ENCODE assay signal across 24 cellular contexts in genomic region chr17:1372618-1373017, GRCh38. TPM values are rescaled to one million over a fixed set of nuclear protein-coding genes. Genes with fewer than 3 reads are reported as not detected.
DNase-seq lines count a peak whose midpoint lies in the region; ATAC-seq and TF ChIP-seq lines count a peak whose summit lies in the region.
"Had no signal": no experiment of that assay in that cellular context is flagged by ENCODE, and none has a peak within 500 bp of the region (broad histone marks: within the 10 kb centered on the region; RNA-seq: fewer than 3 reads in every experiment).

No MANE protein-coding gene starts in this region.

- no peaks in the 10 kb centered on the region for H3K9me3 Mint-ChIP-seq in activated CD4-positive, alpha-beta T cell treated with anti-CD3 and anti-CD28 coated beads for 36 hours (ENCODE audit: low read depth)
- H3K9me3 Mint-ChIP-seq in CD4-positive, alpha-beta T cell: no peaks in the 10 kb centered on the region
- H3K9me3 Mint-ChIP-seq in WTC11 (no peaks in the 10 kb centered on the region), mesothelial cell of epicardium (no peaks in the 10 kb centered on the region)

- H3K9me3 ChIP-seq in CD4-positive, alpha-beta T cell (ENCODE audit: control insufficient read depth, low read length): no peaks in the 10 kb centered on the region
- H3K9me3 ChIP-seq: ascending aorta, neutrophil, spleen, thyroid gland had no signal

- no peak for DNase-seq in activated CD4-positive, alpha-beta T cell treated with anti-CD3 and anti-CD28 coated beads for 36 hours
- DNase-seq in activated CD4-positive, alpha-beta T cell treated with anti-CD3 and anti-CD28 coated beads for 48 hours: no peak
- DNase-seq in CD4-positive, alpha-beta T cell: no peak
- DNase-seq in WTC11 (ENCODE audit: low spot score) (no peak), mesothelial cell of epicardium (ENCODE audit: low spot score in 2 of 2, unreplicated experiment in 2 of 2) (no peak), NCI-H128 (lab: John Stamatoyannopoulos, UW; ENCODE audit: unreplicated experiment) (no peak), T1000 (lab: John Stamatoyannopoulos, UW) (no peak)
- DNase-seq: activated CD8-positive, alpha-beta memory T cell treated with anti-CD3 and anti-CD28 coated beads, Interleukin-2, amount 50 U/mL, for 4 hours; activated naive CD4-positive, alpha-beta T cell; DMS79; foreskin fibroblast; hippocampal formation; NCI-H1048; NCI-H2029; NCI-H226; SHP77 treated with DMSO at 0.1 percent for 48 hours; spleen; stimulated activated CD4-positive, alpha-beta T cell treated with anti-CD3 and anti-CD28 coated beads, Interleukin-4, amount 100 ng/mL, for 1 hour; stimulated activated naive CD4-positive, alpha-beta T cell treated with Interleukin-2 at 50 U/mL for 16 hours; thyroid gland had no signal

- TF ChIP-seq CTCF in CD4-positive, alpha-beta T cell (IDR thresholded peaks at IDR 0.05): no peak
- TF ChIP-seq CTCF in WTC11 (IDR thresholded peaks at IDR 0.05) (no peak), mesothelial cell of epicardium (IDR thresholded peaks at IDR 0.05; ENCODE audit: unreplicated experiment) (no peak)

- H3K4me3 Mint-ChIP-seq in activated CD4-positive, alpha-beta T cell treated with anti-CD3 and anti-CD28 coated beads for 36 hours: no peak overlapping the region
- H3K4me3 Mint-ChIP-seq in CD4-positive, alpha-beta T cell: no peak overlapping the region
- H3K4me3 Mint-ChIP-seq in WTC11: no peak overlapping the region
- no peak overlapping the region for H3K4me3 Mint-ChIP-seq in mesothelial cell of epicardium

- no peaks in the 10 kb centered on the region for H3K27me3 ChIP-seq in CD4-positive, alpha-beta T cell (ENCODE audit: control insufficient read depth, insufficient read depth, low read length)
- H3K27me3 ChIP-seq: ascending aorta, neutrophil, spleen, thyroid gland had no signal

- CTCF ChIA-PET in activated CD4-positive, alpha-beta T cell treated with anti-CD3 and anti-CD28 coated beads for 36 hours (lab: Charles Lee): interaction anchor here (1.1 to 4.1 kb wide), 3 partner anchors 10 to 40 kb away, joined by 3 to 22 read pairs (median 6); no protein-coding TSS in a partner anchor
- CTCF ChIA-PET in CD4-positive, alpha-beta T cell (lab: Charles Lee): no interaction called here
- CTCF ChIA-PET in WTC11 (lab: Charles Lee): no interaction called here

- no peak for ATAC-seq in activated CD4-positive, alpha-beta T cell treated with anti-CD3 and anti-CD28 coated beads for 36 hours
- ATAC-seq in CD4-positive, alpha-beta T cell (ENCODE audit: poor library complexity): no peak
- ATAC-seq in WTC11 (no peak), HG03520 (IDR thresholded peaks at IDR 0.05; ENCODE audit: unreplicated experiment) (no peak)
- ATAC-seq: GM12878 had no signal

- peaks cover 67% of the 10 kb centered on the region for H3K4me1 Mint-ChIP-seq in activated CD4-positive, alpha-beta T cell treated with anti-CD3 and anti-CD28 coated beads for 36 hours
- H3K4me1 Mint-ChIP-seq in CD4-positive, alpha-beta T cell (ENCODE audit: low read depth): peaks cover 66% of the 10 kb centered on the region
- peaks cover 77% of the 10 kb centered on the region for H3K4me1 Mint-ChIP-seq in WTC11
- peaks cover 19% of the 10 kb centered on the region for H3K4me1 Mint-ChIP-seq in mesothelial cell of epicardium

- peak overlapping the region; percentile 47 for H3K27ac Mint-ChIP-seq in activated CD4-positive, alpha-beta T cell treated with anti-CD3 and anti-CD28 coated beads for 36 hours
- peak overlapping the region; percentile 49 for H3K27ac Mint-ChIP-seq in CD4-positive, alpha-beta T cell
- peak overlapping the region; percentile 89 for H3K27ac Mint-ChIP-seq in WTC11
- H3K27ac Mint-ChIP-seq in mesothelial cell of epicardium: peak overlapping the region; percentile 34

- no peaks in the 10 kb centered on the region for H3K27me3 Mint-ChIP-seq in activated CD4-positive, alpha-beta T cell treated with anti-CD3 and anti-CD28 coated beads for 36 hours
- H3K27me3 Mint-ChIP-seq in CD4-positive, alpha-beta T cell: no peaks in the 10 kb centered on the region
- H3K27me3 Mint-ChIP-seq in WTC11 (ENCODE audit: low read depth) (no peaks in the 10 kb centered on the region), mesothelial cell of epicardium (ENCODE audit: low read depth) (no peaks in the 10 kb centered on the region)

- intact Hi-C loops in activated CD4-positive, alpha-beta T cell treated with anti-CD3 and anti-CD28 coated beads for 36 hours (cut with DNase I, micrococcal nuclease): no loop called here
- intact Hi-C loops in CD4-positive, alpha-beta T cell (cut with DNase I, micrococcal nuclease): no loop called here

- POLR2A ChIA-PET in activated CD4-positive, alpha-beta T cell treated with anti-CD3 and anti-CD28 coated beads for 36 hours (lab: Charles Lee): no interaction called here
- POLR2A ChIA-PET in CD4-positive, alpha-beta T cell (lab: Charles Lee): interaction anchor here (0.6 kb wide), 1 partner anchor 9 kb away, joined by 4 read pairs; no protein-coding TSS in a partner anchor
- POLR2A ChIA-PET in WTC11 (lab: Charles Lee): interaction anchor here (1.2 kb wide), 1 partner anchor 14 kb away, joined by 4 read pairs; no protein-coding TSS in a partner anchor

- H3K36me3 Mint-ChIP-seq in activated CD4-positive, alpha-beta T cell treated with anti-CD3 and anti-CD28 coated beads for 36 hours (ENCODE audit: low read depth): peaks cover 26% of the 10 kb centered on the region
- H3K36me3 Mint-ChIP-seq in CD4-positive, alpha-beta T cell (ENCODE audit: low read depth): peaks cover 39% of the 10 kb centered on the region
- H3K36me3 Mint-ChIP-seq in WTC11: peaks cover 15% of the 10 kb centered on the region
- H3K36me3 Mint-ChIP-seq in mesothelial cell of epicardium: peaks cover 4% of the 10 kb centered on the region

- no peak overlapping the region for H3K27ac ChIP-seq in CD4-positive, alpha-beta T cell (ENCODE audit: low read depth, low read length)
- H3K27ac ChIP-seq: ascending aorta, neutrophil, spleen, thyroid gland had no signal

TF ChIP-seq in WTC11, 78 proteins besides CTCF, POLR2A, EP300 and RAD21:
- TF ChIP-seq MAX (CRISPR knock-in tag; IDR thresholded peaks at IDR 0.05) (no peak), CREB1 (CRISPR knock-in tag; IDR thresholded peaks at IDR 0.05) (no peak)
TF ChIP-seq in WTC11: peak in this region for 0.

RNA-seq across cellular contexts. Expression of gene YWHAE, which starts 27.4 kb away (rescaled TPM):
- 100 to 1,000 TPM; 520 to 553 TPM for total RNA-seq in activated CD4-positive, alpha-beta T cell treated with anti-CD3 and anti-CD28 coated beads for 36 hours
- total RNA-seq in CD4-positive, alpha-beta T cell: 100 to 1,000 TPM; 116 to 133 TPM
- total RNA-seq in WTC11 (2021) (1,033 to 1,180 TPM (median 1,148 TPM) in 3 replicates), mesothelial cell of epicardium (714 to 730 TPM (median 714 TPM) in 3 replicates)

Comparison
In these comparisons a context has a peak if more than half of its experiments do, and no peak if none do; other contexts are left out.
1. H3K27ac Mint-ChIP-seq: peak in every context shown above with its lines; median percentile 89 in WTC11; 49 in CD4-positive, alpha-beta T cell; 47 in activated CD4-positive, alpha-beta T cell treated with anti-CD3 and anti-CD28 coated beads for 36 hours; 34 in mesothelial cell of epicardium.